ENCODE assay signal across 1 cellular context in genomic region chr6:142048593-142048980, GRCh38.
TF ChIP-seq lines count a peak whose summit lies in the region.

No MANE protein-coding gene starts in this region.

TF ChIP-seq in GM23338, 12 proteins besides CTCF, POLR2A, EP300 and RAD21 (continued from another document):
- TF ChIP-seq ZNF462 (CRISPR knock-in tag; IDR thresholded peaks at IDR 0.05): no peak
- no peak for TF ChIP-seq EZH2 (IDR thresholded peaks at IDR 0.05; ENCODE audit: low read depth, unreplicated experiment)
- no peak for TF ChIP-seq STAT1 (IDR thresholded peaks at IDR 0.05; ENCODE audit: unreplicated experiment)
- no peak for TF ChIP-seq ZNF331 (CRISPR knock-in tag; IDR thresholded peaks at IDR 0.05; ENCODE audit: low read depth)
- TF ChIP-seq REST (IDR thresholded peaks at IDR 0.05; ENCODE audit: unreplicated experiment): no peak
- TF ChIP-seq ETS1 (IDR thresholded peaks at IDR 0.05): no peak
- TF ChIP-seq POLR2AphosphoS5 (IDR thresholded peaks at IDR 0.05; ENCODE audit: low read depth): no peak
